1 cellular context compared by ENCODE assay signal in genomic region chr19:36604656-36605100, GRCh38.
TF ChIP-seq lines count a peak whose summit lies in the region.

No MANE protein-coding gene starts in this region.

TF ChIP-seq in HEK293, 187 proteins besides CTCF, POLR2A, EP300 and RAD21 (continued from another document and continues in another):
- TF ChIP-seq ZSCAN23 (tag by site-specific recombination; IDR thresholded peaks at IDR 0.05) (peak; percentile 99), IKZF3 (tag by site-specific recombination; IDR thresholded peaks at IDR 0.05) (peak; percentile 58; the same call in 1 of the 2 replicates), ZNF24 (tag by site-specific recombination; IDR thresholded peaks at IDR 0.05) (peak; percentile 97), ZNF707 (tag by site-specific recombination; IDR thresholded peaks at IDR 0.05) (0 out of 2 replicates have a peak, but pooled peaks have one; percentile 35), ZNF623 (tag by site-specific recombination; IDR thresholded peaks at IDR 0.05) (peak; percentile 48), ZBTB20 (tag by site-specific recombination; IDR thresholded peaks at IDR 0.05) (peak; percentile 92), ZNF148 (tag by site-specific recombination; IDR thresholded peaks at IDR 0.05; ENCODE audit: borderline replicate concordance) (no peak), RBAK (tag by site-specific recombination; IDR thresholded peaks at IDR 0.05) (peak; percentile 93), BCL6B (tag by site-specific recombination; IDR thresholded peaks at IDR 0.05) (no peak), ZNF510 (tag by site-specific recombination; IDR thresholded peaks at IDR 0.05; ENCODE audit: insufficient replicate concordance) (no peak), FEZF1 (tag by site-specific recombination; IDR thresholded peaks at IDR 0.05) (no peak; the same call in none of the 2 replicates), ZNF529 (tag by site-specific recombination; IDR thresholded peaks at IDR 0.05; ENCODE audit: insufficient replicate concordance) (no peak), PRDM2 (tag by site-specific recombination; IDR thresholded peaks at IDR 0.05; ENCODE audit: borderline replicate concordance) (no peak; the same call in 1 of the 2 replicates), ZNF747 (tag by site-specific recombination; IDR thresholded peaks at IDR 0.05) (no peak), ZBTB6 (tag by site-specific recombination; IDR thresholded peaks at IDR 0.05) (no peak; the same call in 1 of the 2 replicates), ZNF211 (tag by site-specific recombination; IDR thresholded peaks at IDR 0.05; ENCODE audit: low read depth) (peak; percentile 73; the same call in 1 of the 2 replicates), ZNF274 (IDR thresholded peaks at IDR 0.05; ENCODE audit: low read length) (no peak), ZNF274 (tag by site-specific recombination; IDR thresholded peaks at IDR 0.05; ENCODE audit: borderline replicate concordance) (no peak), ZNF561 (tag by site-specific recombination; IDR thresholded peaks at IDR 0.05; ENCODE audit: borderline replicate concordance) (peak; percentile 52; the same call in 1 of the 2 replicates), ZNF776 (tag by site-specific recombination; IDR thresholded peaks at IDR 0.05; ENCODE audit: borderline replicate concordance) (no peak), ZNF138 (tag by site-specific recombination; IDR thresholded peaks at IDR 0.05; ENCODE audit: borderline replicate concordance) (no peak), ZNF792 (tag by site-specific recombination; IDR thresholded peaks at IDR 0.05) (peak; percentile 96), ZFP3 (tag by site-specific recombination; IDR thresholded peaks at IDR 0.05; ENCODE audit: low read depth) (0 out of 2 replicates have a peak, but pooled peaks have one; percentile 27), ZNF768 (tag by site-specific recombination; IDR thresholded peaks at IDR 0.05) (peak; percentile 71; the same call in 1 of the 2 replicates), ZNF174 (tag by site-specific recombination; IDR thresholded peaks at IDR 0.05) (no peak), ZNF155 (tag by site-specific recombination; IDR thresholded peaks at IDR 0.05) (peak; percentile 86), ZNF433 (tag by site-specific recombination; IDR thresholded peaks at IDR 0.05; ENCODE audit: low read depth) (no peak), ZNF558 (tag by site-specific recombination; IDR thresholded peaks at IDR 0.05) (peak; percentile 88), KLF1 (tag by site-specific recombination; IDR thresholded peaks at IDR 0.05) (peak; percentile 89), ZFP37 (tag by site-specific recombination; IDR thresholded peaks at IDR 0.05) (peak; percentile 98), ZNF785 (tag by site-specific recombination; IDR thresholded peaks at IDR 0.05) (peak; percentile 96; the same call in 1 of the 2 replicates), ZNF16 (tag by site-specific recombination; IDR thresholded peaks at IDR 0.05; ENCODE audit: low read depth) (0 out of 2 replicates have a peak, but pooled peaks have one; percentile 16), ZNF114 (tag by site-specific recombination; IDR thresholded peaks at IDR 0.05) (no peak), PBX3 (CRISPR knock-in tag; IDR thresholded peaks at IDR 0.05) (peak; percentile 63), ZBTB17 (tag by site-specific recombination; IDR thresholded peaks at IDR 0.05) (peak; percentile 94), GLI2 (tag by site-specific recombination; IDR thresholded peaks at IDR 0.05; ENCODE audit: borderline replicate concordance, low read depth) (no peak), PRDM4 (tag by site-specific recombination; IDR thresholded peaks at IDR 0.05) (peak; percentile 89), ZNF311 (tag by site-specific recombination; IDR thresholded peaks at IDR 0.05; ENCODE audit: borderline replicate concordance) (no peak), ZSCAN18 (tag by site-specific recombination; IDR thresholded peaks at IDR 0.05) (peak; percentile 82), ZNF10 (tag by site-specific recombination; IDR thresholded peaks at IDR 0.05) (peak; percentile 56; the same call in 1 of the 2 replicates), ZNF670 (tag by site-specific recombination; IDR thresholded peaks at IDR 0.05; ENCODE audit: low read depth) (peak; percentile 99), ZNF580 (tag by site-specific recombination; IDR thresholded peaks at IDR 0.05) (no peak; the same call in none of the 2 replicates), ZNF624 (tag by site-specific recombination; IDR thresholded peaks at IDR 0.05) (no peak), ZBTB49 (tag by site-specific recombination; IDR thresholded peaks at IDR 0.05; ENCODE audit: low read depth) (no peak)
